16 cellular contexts compared by ENCODE assay signal in genomic region chr12:5318874-5319273, GRCh38.
DNase-seq lines count a peak whose midpoint lies in the region; ATAC-seq and TF ChIP-seq lines count a peak whose summit lies in the region.
"Had no signal": no experiment of that assay in that cellular context is flagged by ENCODE, and none has a peak within 500 bp of the region (broad histone marks: within the 10 kb centered on the region; RNA-seq: fewer than 3 reads in every experiment).

No MANE protein-coding gene starts in this region.

- H3K9me3 ChIP-seq in fibroblast of lung (ENCODE audit: control insufficient read depth, insufficient read depth, low read depth, low read length): no peaks in the 10 kb centered on the region

- TF ChIP-seq CTCF in fibroblast of lung (conservative IDR thresholded peaks at IDR 0.05 in 1 of 2, IDR thresholded peaks at IDR 0.05 in 1 of 2; ENCODE audit: low read depth in 1 of 2, low read length in 2 of 2): no peak

- no peak overlapping the region for H3K4me2 ChIP-seq in fibroblast of lung (ENCODE audit: extremely low read depth, insufficient read depth, low read length)

- H3K9ac ChIP-seq in fibroblast of lung (ENCODE audit: insufficient read depth, low read length): no peak overlapping the region

- H3K36me3 ChIP-seq in fibroblast of lung (ENCODE audit: control insufficient read depth, insufficient read depth, low read length): no peaks in the 10 kb centered on the region
- H3K36me3 ChIP-seq: SJSA1 had no signal

- no peaks in the 10 kb centered on the region for H3K4me1 ChIP-seq in fibroblast of lung (ENCODE audit: control insufficient read depth, extremely low read depth, insufficient read depth, low read length)
- H3K4me1 ChIP-seq: SJSA1 had no signal

- no peak overlapping the region for H2AFZ ChIP-seq in fibroblast of lung (ENCODE audit: low read length)

- no peaks in the 10 kb centered on the region for H3K79me2 ChIP-seq in fibroblast of lung (ENCODE audit: control insufficient read depth, insufficient read depth, low read length)

- no peak for ATAC-seq in HG03196 (IDR thresholded peaks at IDR 0.05; ENCODE audit: unreplicated experiment)
- ATAC-seq in GM19351 (IDR thresholded peaks at IDR 0.05; ENCODE audit: unreplicated experiment): no peak
- ATAC-seq: stimulated activated memory B cell treated with anti-CD40 and anti-IgM and Interleukin-4, amounts not matched to agents 10 μg/mL and 1 μg/mL and 100 μg/mL, for 72 hours had no signal

- peak; percentile 81 for DNase-seq in Daoy (ENCODE audit: low read depth)
- peak; percentile 62 for DNase-seq in RKO (ENCODE audit: low spot score)
- DNase-seq in fibroblast of lung (ENCODE audit: low read depth in 2 of 2): peak; percentile 41 to 75
- peak; percentile 51 for DNase-seq in renal cortical epithelial cell (ENCODE audit: low read depth)
- DNase-seq in NCI-H510A (lab: John Stamatoyannopoulos, UW): no peak
- DNase-seq in 8988T: no peak
- DNase-seq: activated CD8-positive, alpha-beta memory T cell treated with anti-CD3 and anti-CD28 coated beads, Interleukin-2, amount 50 U/mL, for 4 hours; effector memory CD4-positive, alpha-beta T cell; NCI-H1092 treated with DMSO at 0.1 percent for 48 hours; NCI-H524; stimulated activated CD4-positive, alpha-beta T cell treated with anti-CD3 and anti-CD28 coated beads, Interleukin-2, amount 100 ng/mL, for 48 hours had no signal

- no peaks in the 10 kb centered on the region for H3K27me3 ChIP-seq in fibroblast of lung (ENCODE audit: control insufficient read depth, insufficient read depth, low read length)
- H3K27me3 ChIP-seq: SJSA1 had no signal

- H4K20me1 ChIP-seq in fibroblast of lung (ENCODE audit: control insufficient read depth, extremely low read depth, insufficient read depth, low read length): no peaks in the 10 kb centered on the region

- no peak overlapping the region for H3K4me3 ChIP-seq in fibroblast of lung (replicated peaks in 1 of 4; ENCODE audit: control extremely low read depth in 1 of 4, insufficient read depth in 1 of 4, low read depth in 3 of 4, low read length in 4 of 4)
- H3K4me3 ChIP-seq: SJSA1 had no signal

- no peak overlapping the region for H3K27ac ChIP-seq in fibroblast of lung (ENCODE audit: insufficient read depth, low read length)
- H3K27ac ChIP-seq: SJSA1, VCaP had no signal

Comparison
In these comparisons a context has a peak if more than half of its experiments do, and no peak if none do; other contexts are left out.
1. DNase-seq: peak in Daoy (single experiment), RKO (single experiment), fibroblast of lung (2 of 2) and renal cortical epithelial cell (single experiment); none in NCI-H510A (single experiment) and 8988T (single experiment).